In the genomic region with DNA sequence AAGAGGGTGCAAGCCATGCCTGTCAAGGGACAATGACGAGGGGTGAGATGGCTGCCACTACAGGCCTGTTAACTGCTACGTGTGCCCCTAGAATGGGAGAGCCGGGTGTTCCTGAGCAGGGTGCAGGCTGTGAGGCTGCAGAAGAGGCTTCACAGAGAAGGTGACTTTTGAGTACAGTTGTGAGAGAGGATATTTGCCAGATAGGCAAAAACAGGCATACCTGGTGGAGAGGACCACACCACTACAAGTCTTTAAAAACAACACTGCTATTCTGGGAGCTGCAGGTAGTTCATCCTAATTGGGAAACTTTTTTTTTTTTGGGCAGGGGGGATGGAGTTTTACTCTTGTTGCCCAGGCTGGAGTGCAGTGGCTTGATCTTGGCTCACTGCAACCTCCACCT, we compare ENCODE assay signal across 1 cellular context.
TF ChIP-seq lines count a peak whose summit lies in the region.

No MANE protein-coding gene starts in this region.

TF ChIP-seq in HepG2, 621 proteins besides CTCF, POLR2A, EP300 and RAD21:
- TF ChIP-seq ZKSCAN1 (IDR thresholded peaks at IDR 0.05; ENCODE audit: low read length): no peak
- peak; percentile 64 to 72 for TF ChIP-seq MAFK (conservative IDR thresholded peaks at IDR 0.05 in 1 of 2, IDR thresholded peaks at IDR 0.05 in 1 of 2; ENCODE audit: low read length in 2 of 2)
- no peak for TF ChIP-seq ZNF326 (CRISPR knock-in tag; IDR thresholded peaks at IDR 0.05; ENCODE audit: borderline replicate concordance)
- no peak for TF ChIP-seq PAF1 (CRISPR knock-in tag; IDR thresholded peaks at IDR 0.05)
- TF ChIP-seq FOXA1 (IDR thresholded peaks at IDR 0.05): no peak
- TF ChIP-seq FOXA1 (CRISPR knock-in tag; IDR thresholded peaks at IDR 0.05): no peak
- TF ChIP-seq REL (CRISPR knock-in tag; conservative IDR thresholded peaks at IDR 0.05): no peak
- TF ChIP-seq MAFF (IDR thresholded peaks at IDR 0.05; ENCODE audit: low read depth, low read length): peak; percentile 49; the same call in 1 of the 2 replicates
- TF ChIP-seq, protein P1, sequence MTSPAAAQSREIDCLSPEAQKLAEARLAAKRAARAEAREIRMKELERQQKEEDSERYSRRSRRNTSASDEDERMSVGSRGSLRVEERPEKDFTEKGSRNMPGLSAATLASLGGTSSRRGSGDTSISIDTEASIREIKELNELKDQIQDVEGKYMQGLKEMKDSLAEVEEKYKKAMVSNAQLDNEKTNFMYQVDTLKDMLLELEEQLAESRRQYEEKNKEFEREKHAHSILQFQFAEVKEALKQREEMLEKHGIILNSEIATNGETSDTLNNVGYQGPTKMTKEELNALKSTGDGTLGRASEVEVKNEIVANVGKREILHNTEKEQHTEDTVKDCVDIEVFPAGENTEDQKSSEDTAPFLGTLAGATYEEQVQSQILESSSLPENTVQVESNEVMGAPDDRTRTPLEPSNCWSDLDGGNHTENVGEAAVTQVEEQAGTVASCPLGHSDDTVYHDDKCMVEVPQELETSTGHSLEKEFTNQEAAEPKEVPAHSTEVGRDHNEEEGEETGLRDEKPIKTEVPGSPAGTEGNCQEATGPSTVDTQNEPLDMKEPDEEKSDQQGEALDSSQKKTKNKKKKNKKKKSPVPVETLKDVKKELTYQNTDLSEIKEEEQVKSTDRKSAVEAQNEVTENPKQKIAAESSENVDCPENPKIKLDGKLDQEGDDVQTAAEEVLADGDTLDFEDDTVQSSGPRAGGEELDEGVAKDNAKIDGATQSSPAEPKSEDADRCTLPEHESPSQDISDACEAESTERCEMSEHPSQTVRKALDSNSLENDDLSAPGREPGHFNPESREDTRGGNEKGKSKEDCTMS (CRISPR knock-in tag; conservative IDR thresholded peaks at IDR 0.05): no peak
